10 cellular contexts compared by ENCODE assay signal in the genomic region with DNA sequence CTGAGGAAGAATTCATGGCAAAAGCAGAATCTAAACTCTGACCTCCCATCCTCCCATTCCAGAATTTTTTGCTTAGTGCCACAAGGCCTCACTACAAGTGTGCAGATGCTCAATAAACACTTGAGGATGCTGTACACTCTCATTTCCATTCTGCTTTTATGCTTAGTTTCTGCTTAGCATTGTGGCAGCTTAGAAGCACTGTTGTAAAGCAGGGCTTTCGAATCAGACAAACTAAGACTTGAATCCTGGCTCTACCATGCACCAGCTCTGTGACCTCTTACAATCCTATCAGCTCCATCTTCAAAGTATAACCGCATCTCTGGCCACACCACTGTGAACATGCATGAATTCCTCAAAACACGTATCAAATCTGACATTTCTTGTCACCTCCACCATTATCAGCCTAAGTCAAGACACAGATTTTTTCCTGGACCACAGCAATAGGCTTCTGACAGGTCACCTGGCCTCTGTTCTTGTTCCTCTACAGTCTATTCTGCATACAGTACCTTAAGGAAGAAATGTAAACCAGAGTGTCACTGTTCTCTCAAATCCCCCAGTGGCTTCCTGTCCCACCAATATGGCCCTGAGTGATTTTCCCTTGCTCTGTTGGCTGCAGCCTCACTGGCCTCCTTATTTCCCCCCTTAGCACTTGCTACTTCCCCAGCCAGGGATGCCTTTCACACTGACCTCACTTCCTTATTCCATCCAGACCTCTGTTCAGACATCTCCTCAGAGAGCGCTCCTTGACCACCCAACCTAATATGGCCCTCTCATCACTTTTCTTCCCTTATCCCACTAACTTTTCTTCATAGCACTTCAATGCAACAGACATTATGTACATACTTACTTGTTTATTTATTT. TPM values are rescaled to one million over a fixed set of nuclear protein-coding genes. Genes with fewer than 3 reads are reported as not detected.
DNase-seq lines count a peak whose midpoint lies in the region; ATAC-seq and TF ChIP-seq lines count a peak whose summit lies in the region.
"Had no signal": no experiment of that assay in that cellular context is flagged by ENCODE, and none has a peak within 500 bp of the region (broad histone marks: within the 10 kb centered on the region; RNA-seq: fewer than 3 reads in every experiment).

No MANE protein-coding gene starts in this region.

- intact Hi-C loops in Panc1 (cut with micrococcal nuclease; ENCODE audit: unreplicated experiment), result no loop called here

- CTCF ChIA-PET in Panc1 (lab: Charles Lee), result interaction anchor here (0.6 to 1.4 kb wide), 3 partner anchors 12 to 342 kb away, joined by 3 to 4 read pairs (median 3); no protein-coding TSS in a partner anchor

- H3K27ac ChIP-seq in Panc1 (ENCODE audit: low read length), result no peak overlapping the region
- H3K27ac ChIP-seq: SJSA1 had no signal

- H3K9me3 ChIP-seq in Panc1 (ENCODE audit: control insufficient read depth, insufficient read depth, low read depth, low read length), result no peaks in the 10 kb centered on the region
- H3K9me3 ChIP-seq: SJSA1 had no signal

- H3K27me3 ChIP-seq in Panc1 (ENCODE audit: control insufficient read depth, insufficient read depth, low read length), result no peaks in the 10 kb centered on the region; the same call in 1 of the 2 replicates
- H3K27me3 ChIP-seq: SJSA1 had no signal

- no peak overlapping the region; a peak in 1 of 4 replicates for H3K4me3 ChIP-seq in Panc1 (ENCODE audit: low read depth in 2 of 2, low read length in 2 of 2)
- H3K4me3 ChIP-seq: SJSA1 had no signal

- H3K36me3 ChIP-seq in Panc1 (ENCODE audit: control insufficient read depth, insufficient read depth, low read length), result no peaks in the 10 kb centered on the region
- H3K36me3 ChIP-seq: SJSA1 had no signal

- TF ChIP-seq CTCF in HFFc6 (IDR thresholded peaks at IDR 0.05) (peak; percentile 22; the same call in 1 of the 2 replicates), Panc1 (IDR thresholded peaks at IDR 0.05) (peak; percentile 71)

- H3K9me3 Mint-ChIP-seq in HFFc6 (no peaks in the 10 kb centered on the region), memory B cell (no peaks in the 10 kb centered on the region)
- H3K9me3 Mint-ChIP-seq: activated T-helper 1 cell treated with anti-CD3 and anti-CD28 coated beads, Interleukin-12 subunit alpha, Interleukin-12 subunit beta, Interleukin-2, Interleukin-4 antibody, amounts not matched to agents 30 ng/mL and 10 ng/mL and 1 ng/mL, durations not matched to agents 14 hours and 24 hours and 36 hours had no signal

- H3K4me3 Mint-ChIP-seq in HFFc6 (peak overlapping the region; percentile 57), memory B cell (no peak overlapping the region)
- H3K4me3 Mint-ChIP-seq: activated T-helper 1 cell treated with anti-CD3 and anti-CD28 coated beads, Interleukin-12 subunit alpha, Interleukin-12 subunit beta, Interleukin-2, Interleukin-4 antibody, amounts not matched to agents 30 ng/mL and 10 ng/mL and 1 ng/mL, durations not matched to agents 14 hours and 24 hours and 36 hours had no signal

- ATAC-seq in GM18502 (IDR thresholded peaks at IDR 0.05; ENCODE audit: poor library complexity, unreplicated experiment) (peak; percentile 24), Panc1 (peak; percentile 71), memory B cell (ENCODE audit: low read depth) (peak; percentile 7)

- H3K36me3 Mint-ChIP-seq in HFFc6 (ENCODE audit: low read depth), result no peaks in the 10 kb centered on the region
- no peaks in the 10 kb centered on the region for H3K36me3 Mint-ChIP-seq in memory B cell

- BruUV-seq in Panc1 (replicated peaks; lab: Mats Ljungman, UMichigan), result no TSS peak

- H3K27ac Mint-ChIP-seq in HFFc6, result no peak overlapping the region
- no peak overlapping the region for H3K27ac Mint-ChIP-seq in memory B cell
- H3K27ac Mint-ChIP-seq: activated T-helper 1 cell treated with anti-CD3 and anti-CD28 coated beads, Interleukin-12 subunit alpha, Interleukin-12 subunit beta, Interleukin-2, Interleukin-4 antibody, amounts not matched to agents 30 ng/mL and 10 ng/mL and 1 ng/mL, durations not matched to agents 14 hours and 24 hours and 36 hours had no signal

- in situ Hi-C loops in Panc1 (cut with HindIII; ENCODE audit: low pct_unique_long_range_greater_than_20kb, low sequenced_read_pairs), result no loop called here

- POLR2A ChIA-PET in Panc1 (lab: Charles Lee), result no interaction called here

- H3K4me1 Mint-ChIP-seq in HFFc6 (ENCODE audit: low read depth) (peaks cover 16% of the 10 kb centered on the region), memory B cell (peaks cover 6% of the 10 kb centered on the region)

- H3K27me3 Mint-ChIP-seq in HFFc6 (ENCODE audit: insufficient read depth), result peaks cover 3% of the 10 kb centered on the region; the same call in 1 of the 2 replicates
- no peaks in the 10 kb centered on the region for H3K27me3 Mint-ChIP-seq in memory B cell

- DNase-seq in HFFc6, result no peak
- DNase-seq in Panc1 (ENCODE audit: low read depth, low spot score), result no peak
- no peak for DNase-seq in memory B cell (ENCODE audit: low spot score in 2 of 2)
- DNase-seq in AG20443 (ENCODE audit: low spot score), result no peak
- DNase-seq in HuH-7.5 (ENCODE audit: low spot score), result no peak
- no peak for DNase-seq in NCI-H1436 (lab: John Stamatoyannopoulos, UW)
- no peak for DNase-seq in activated CD8-positive, alpha-beta memory T cell treated with anti-CD3 and anti-CD28 coated beads, Interleukin-2, amount 50 U/mL, for 48 hours

- no peaks in the 10 kb centered on the region for H3K4me1 ChIP-seq in Panc1 (ENCODE audit: control insufficient read depth, insufficient read depth, low read length)
- H3K4me1 ChIP-seq: SJSA1 had no signal

RNA-seq across cellular contexts. Expression of a gene that starts 8.1 kb away (rescaled TPM):
- total RNA-seq in HFFc6 (2021; fragmentation: NEBNext Ultra II Directional; extraction: Animal tissue kit (Norgen Biotek cat#: 25700)), result 10 to 100 TPM; 38.8 to 61.3 (median 55.7) TPM
- total RNA-seq in Panc1 (2021; ENCODE audit: unreplicated experiment), result 53.8 TPM
- 13.9 TPM for polyA plus RNA-seq in Panc1 (2012; ENCODE audit: insufficient read length)

RNA-seq across cellular contexts. Expression of a gene that starts 32.6 kb away (rescaled TPM):
- total RNA-seq in HFFc6 (2021; fragmentation: NEBNext Ultra II Directional; extraction: Animal tissue kit (Norgen Biotek cat#: 25700)), result 10 to 100 TPM; 24.9 to 32.5 (median 27.7) TPM
- total RNA-seq in Panc1 (2021; ENCODE audit: unreplicated experiment), result 43.7 TPM
- polyA plus RNA-seq in Panc1 (2012; ENCODE audit: insufficient read length), result 17.7 TPM

Comparison
In these comparisons a context has a peak if more than half of its experiments do, and no peak if none do; other contexts are left out.
1. ATAC-seq: peak in every context shown above with its lines; median percentile 71 in Panc1; 24 in GM18502; 7 in memory B cell.